8 cellular contexts compared by ENCODE assay signal in the genomic region with DNA sequence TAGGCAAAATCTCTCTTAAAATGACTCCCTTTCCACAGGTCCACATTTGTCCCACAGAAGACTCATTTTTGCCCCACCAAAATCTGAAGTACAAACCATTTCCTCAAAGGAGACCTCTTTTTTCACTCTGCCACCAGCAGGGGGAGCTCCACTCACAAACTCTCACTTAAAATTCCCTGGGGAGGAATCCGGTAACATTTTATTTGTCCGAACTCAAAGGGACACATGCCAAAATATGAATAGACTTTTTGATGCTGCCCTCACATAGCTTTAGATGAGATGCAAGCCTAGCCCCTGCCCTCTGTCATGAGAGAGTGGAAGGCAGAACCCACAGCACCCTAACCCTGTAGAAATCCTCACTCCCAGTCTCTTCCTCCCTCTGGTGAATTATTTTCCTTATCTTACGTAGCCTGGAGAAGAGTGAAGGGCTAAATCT. TPM values are rescaled to one million over a fixed set of nuclear protein-coding genes. Genes with fewer than 3 reads are reported as not detected.
DNase-seq lines count a peak whose midpoint lies in the region; ATAC-seq, FAIRE-seq and TF ChIP-seq lines count a peak whose summit lies in the region.

No MANE protein-coding gene starts in this region.

- no peaks in the 10 kb centered on the region for H3K4me1 ChIP-seq in endothelial cell of umbilical vein (ENCODE audit: control insufficient read depth, extremely low read depth, insufficient read depth, low read length)

- peak overlapping the region; percentile 16 for H3K4me3 ChIP-seq in AG04449 (ENCODE audit: low read depth, low read length)
- H3K4me3 ChIP-seq in endothelial cell of umbilical vein (replicated peaks in 1 of 3; ENCODE audit: insufficient read depth in 1 of 3, low read depth in 1 of 3, low read length in 3 of 3): no peak overlapping the region

- H4K20me1 ChIP-seq in endothelial cell of umbilical vein (replicated peaks; ENCODE audit: control insufficient read depth, extremely low read depth, insufficient read depth, low read length): no peaks in the 10 kb centered on the region

- no peak for TF ChIP-seq POLR2A in endothelial cell of umbilical vein (IDR thresholded peaks at IDR 0.05; ENCODE audit: low read depth, low read length)

- no peaks in the 10 kb centered on the region for H3K79me2 ChIP-seq in endothelial cell of umbilical vein (ENCODE audit: control insufficient read depth, insufficient read depth, low read length)

- peak overlapping the region; percentile 37 for H3K4me2 ChIP-seq in endothelial cell of umbilical vein (ENCODE audit: insufficient read depth, low read length)

- H3K36me3 ChIP-seq in endothelial cell of umbilical vein (ENCODE audit: control insufficient read depth in 2 of 2, extremely low read depth in 1 of 2, insufficient read depth in 2 of 2, low read length in 2 of 2): no peaks in the 10 kb centered on the region

- H2AFZ ChIP-seq in endothelial cell of umbilical vein (ENCODE audit: low read depth, low read length): peak overlapping the region; percentile 64

- dilution Hi-C loops in endothelial cell of umbilical vein (cut with MboI; ENCODE audit: extremely low pct_ligation_motif_present, low sequenced_read_pairs): no loop called here

- FAIRE-seq in endothelial cell of umbilical vein (lab: Jason Lieb, UNC): peak; percentile 64

- POLR2A ChIA-PET in AG04449 (lab: Yijun Ruan, JAX): no interaction called here
- POLR2A ChIA-PET in endothelial cell of umbilical vein (lab: Charles Lee): no interaction called here

- H3K27me3 ChIP-seq in endothelial cell of umbilical vein (ENCODE audit: control insufficient read depth in 2 of 2, insufficient read depth in 2 of 2, low read length in 2 of 2): no peaks in the 10 kb centered on the region

- CTCF ChIA-PET in AG04449 (lab: Yijun Ruan, JAX) (interaction anchor here (0.6 to 3.7 kb wide), 31 partner anchors 9 to 586 kb away, joined by 3 to 100 read pairs (median 3); no protein-coding TSS in a partner anchor), endothelial cell of umbilical vein (lab: Charles Lee) (interaction anchor here (0.6 to 3.7 kb wide), 32 partner anchors 9 to 607 kb away, joined by 3 to 78 read pairs (median 4); no protein-coding TSS in a partner anchor)

- no peaks in the 10 kb centered on the region for H3K9me1 ChIP-seq in endothelial cell of umbilical vein (replicated peaks; ENCODE audit: control insufficient read depth, extremely low read depth, insufficient read depth, low read length)

- no peak overlapping the region for H3K27ac ChIP-seq in endothelial cell of umbilical vein (ENCODE audit: insufficient read depth, low read depth, low read length)

- intact Hi-C loops in endothelial cell of umbilical vein (cut with micrococcal nuclease): loop anchor here (1.0 to 5.0 kb wide), 4 partner anchors 133 to 527 kb away; partner anchors contain the start of gene ATL2

- in situ Hi-C loops in GM13976 (cut with MboI; ENCODE audit: low sequenced_read_pairs, unreplicated experiment): loop anchor here (10.0 kb wide), 1 partner anchor 293 kb away; no protein-coding TSS in a partner anchor

- peak; percentile 54 for TF ChIP-seq CTCF in AG04449 (IDR thresholded peaks at IDR 0.05; ENCODE audit: insufficient read depth, low read length, missing control alignments)
- peak; percentile 45 for TF ChIP-seq CTCF in GM13976 (IDR thresholded peaks at IDR 0.05; ENCODE audit: borderline replicate concordance, control extremely low read depth, extremely low read depth, insufficient read depth, missing control alignments)
- TF ChIP-seq CTCF in endothelial cell of umbilical vein (IDR thresholded peaks at IDR 0.05; ENCODE audit: extremely low read depth in 1 of 2, insufficient read depth in 1 of 2, low read depth in 1 of 2, low read length in 2 of 2): peak; percentile 71 to 80

- H3K9ac ChIP-seq in endothelial cell of umbilical vein (replicated peaks; ENCODE audit: extremely low read depth, insufficient read depth, low read length): no peak overlapping the region

- no TSS peak for BruUV-seq in endothelial cell of umbilical vein (replicated peaks; lab: Mats Ljungman, UMichigan)

- no peaks in the 10 kb centered on the region for H3K9me3 ChIP-seq in endothelial cell of umbilical vein (replicated peaks; ENCODE audit: control insufficient read depth, insufficient read depth, low read length)

- DNase-seq in AG04449 (ENCODE audit: low read depth, low spot score) (no peak), GM13976 (ENCODE audit: low spot score) (peak; percentile 20), NCI-H446 (lab: John Stamatoyannopoulos, UW) (peak; percentile 61 to 78), endothelial cell of umbilical vein (ENCODE audit: low read depth, low spot score) (peak; percentile 60), myocyte (ENCODE audit: low read depth) (peak; percentile 82)
- peak; percentile 11 to 24 for DNase-seq in activated CD8-positive, alpha-beta memory T cell treated with anti-CD3 and anti-CD28 coated beads for 4 hours (ENCODE audit: low read depth in 2 of 2)
- peak; percentile 7 to 18 for DNase-seq in stimulated activated CD8-positive, alpha-beta memory T cell treated with anti-CD3 and anti-CD28 coated beads, Interleukin-7, amount 100 ng/mL, for 48 hours (ENCODE audit: extremely low read depth in 1 of 2, low read depth in 1 of 2)

- ATAC-seq in HG03521 (IDR thresholded peaks at IDR 0.05; ENCODE audit: unreplicated experiment): no peak

TF ChIP-seq in endothelial cell of umbilical vein, 7 proteins besides CTCF, POLR2A, EP300 and RAD21:
- TF ChIP-seq GATA2 (IDR thresholded peaks at IDR 0.05; ENCODE audit: insufficient read depth, insufficient read length, low read depth, low read length) (no peak), EZH2 (IDR thresholded peaks at IDR 0.05; ENCODE audit: borderline replicate concordance, low read depth, low read length, severe bottlenecking) (no peak)
TF ChIP-seq in endothelial cell of umbilical vein: peak in this region for 0.

RNA-seq across cellular contexts. Expression of gene RMDN2, which starts 57.1 kb away (rescaled TPM):
- total RNA-seq in endothelial cell of umbilical vein (1.8 and 2.8 TPM in 2 replicates), myocyte (23.2 and 26.3 TPM in 2 replicates)
- polyA plus RNA-seq in endothelial cell of umbilical vein: 0.49 and 0.97 TPM in 2 replicates
- 1.3 TPM in 2 replicates for polyA plus RNA-seq in endothelial cell of umbilical vein (2011; cell fraction: cytosol; rRNA removed)
- polyA plus RNA-seq in endothelial cell of umbilical vein (2011; cell fraction: nucleus; rRNA removed): 2.8 and 3.1 TPM in 2 replicates
- polyA plus RNA-seq in endothelial cell of umbilical vein (2012): 1.4 and 3.3 TPM in 2 replicates
- 1.7 and 2.0 TPM in 2 replicates for polyA minus RNA-seq in endothelial cell of umbilical vein
- not detected for polyA minus RNA-seq in endothelial cell of umbilical vein (2011; cell fraction: cytosol; rRNA and poly(A)+ RNA removed)
- 3.4 and 4.5 TPM in 2 replicates for polyA minus RNA-seq in endothelial cell of umbilical vein (2011; cell fraction: nucleus; rRNA and poly(A)+ RNA removed)
- 13.1 TPM for polyA plus RNA-seq in myocyte (2012)
